1 cellular context compared by ENCODE assay signal in the genomic region with DNA sequence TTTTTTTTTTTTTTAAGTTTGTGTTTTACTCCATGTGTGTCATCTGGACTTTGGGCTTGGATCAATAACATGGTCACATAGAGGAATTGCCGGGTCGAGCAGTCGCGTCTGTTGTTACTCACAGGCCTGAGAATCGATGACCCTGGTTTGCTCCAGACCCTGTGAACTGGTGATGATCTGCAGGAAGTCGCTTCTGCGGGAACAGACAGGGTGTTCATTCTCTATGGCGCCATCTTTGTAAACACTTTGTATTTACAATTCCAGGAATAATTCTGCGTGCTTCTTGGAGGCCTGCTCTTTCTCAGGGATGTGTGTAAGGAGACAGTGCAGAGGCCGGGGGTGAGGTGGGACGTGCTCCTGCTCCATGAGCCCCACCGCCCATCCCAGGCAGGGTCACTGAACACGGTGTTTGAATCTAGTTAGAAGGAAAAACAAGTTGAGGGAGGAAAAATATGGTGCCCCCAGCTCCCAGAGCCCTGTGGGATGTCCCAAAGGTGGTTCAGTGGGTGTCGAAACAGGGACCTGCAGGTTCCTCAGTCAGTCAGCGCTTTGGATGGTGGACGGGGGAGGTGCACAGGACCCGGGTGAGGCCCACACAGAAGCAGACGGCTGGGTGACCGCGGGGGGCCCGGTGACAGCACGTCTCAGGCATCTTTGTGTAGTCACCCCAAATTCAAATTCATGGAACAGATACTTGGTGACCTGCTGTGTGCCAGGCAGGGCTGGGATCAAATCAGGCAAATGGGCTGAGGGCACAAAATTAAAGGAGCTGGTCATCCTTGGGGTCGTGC.
TF ChIP-seq lines count a peak whose summit lies in the region.

No MANE protein-coding gene starts in this region.

TF ChIP-seq in HepG2, 621 proteins besides CTCF, POLR2A, EP300 and RAD21 (continued from another document and continues in another):
- peak; percentile 97 for TF ChIP-seq PAXIP1 (CRISPR knock-in tag; conservative IDR thresholded peaks at IDR 0.05)
- TF ChIP-seq ZFX (CRISPR knock-in tag; IDR thresholded peaks at IDR 0.05; ENCODE audit: low read depth) = peak; percentile 85
- TF ChIP-seq, protein P1, sequence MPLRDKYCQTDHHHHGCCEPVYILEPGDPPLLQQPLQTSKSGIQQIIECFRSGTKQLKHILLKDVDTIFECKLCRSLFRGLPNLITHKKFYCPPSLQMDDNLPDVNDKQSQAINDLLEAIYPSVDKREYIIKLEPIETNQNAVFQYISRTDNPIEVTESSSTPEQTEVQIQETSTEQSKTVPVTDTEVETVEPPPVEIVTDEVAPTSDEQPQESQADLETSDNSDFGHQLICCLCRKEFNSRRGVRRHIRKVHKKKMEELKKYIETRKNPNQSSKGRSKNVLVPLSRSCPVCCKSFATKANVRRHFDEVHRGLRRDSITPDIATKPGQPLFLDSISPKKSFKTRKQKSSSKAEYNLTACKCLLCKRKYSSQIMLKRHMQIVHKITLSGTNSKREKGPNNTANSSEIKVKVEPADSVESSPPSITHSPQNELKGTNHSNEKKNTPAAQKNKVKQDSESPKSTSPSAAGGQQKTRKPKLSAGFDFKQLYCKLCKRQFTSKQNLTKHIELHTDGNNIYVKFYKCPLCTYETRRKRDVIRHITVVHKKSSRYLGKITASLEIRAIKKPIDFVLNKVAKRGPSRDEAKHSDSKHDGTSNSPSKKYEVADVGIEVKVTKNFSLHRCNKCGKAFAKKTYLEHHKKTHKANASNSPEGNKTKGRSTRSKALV (CRISPR knock-in tag; IDR thresholded peaks at IDR 0.05) = peak; percentile 53; the same call in 1 of the 2 replicates
- 0 out of 2 replicates have a peak, but pooled peaks have one; percentile 28 for TF ChIP-seq ZMYM2 (CRISPR knock-in tag; IDR thresholded peaks at IDR 0.05)
- no peak for TF ChIP-seq ZNF407 (CRISPR knock-in tag; IDR thresholded peaks at IDR 0.05; ENCODE audit: not compliant biosample characterization)
- peak; percentile 61; the same call in 1 of the 2 replicates for TF ChIP-seq GFI1 (CRISPR knock-in tag; IDR thresholded peaks at IDR 0.05; ENCODE audit: borderline replicate concordance)
- peak; percentile 82 for TF ChIP-seq ZNF281 (CRISPR knock-in tag; IDR thresholded peaks at IDR 0.05; ENCODE audit: borderline replicate concordance)
- peak; percentile 95 for TF ChIP-seq ZNF878 (CRISPR knock-in tag; IDR thresholded peaks at IDR 0.05)
- TF ChIP-seq, protein P2, sequence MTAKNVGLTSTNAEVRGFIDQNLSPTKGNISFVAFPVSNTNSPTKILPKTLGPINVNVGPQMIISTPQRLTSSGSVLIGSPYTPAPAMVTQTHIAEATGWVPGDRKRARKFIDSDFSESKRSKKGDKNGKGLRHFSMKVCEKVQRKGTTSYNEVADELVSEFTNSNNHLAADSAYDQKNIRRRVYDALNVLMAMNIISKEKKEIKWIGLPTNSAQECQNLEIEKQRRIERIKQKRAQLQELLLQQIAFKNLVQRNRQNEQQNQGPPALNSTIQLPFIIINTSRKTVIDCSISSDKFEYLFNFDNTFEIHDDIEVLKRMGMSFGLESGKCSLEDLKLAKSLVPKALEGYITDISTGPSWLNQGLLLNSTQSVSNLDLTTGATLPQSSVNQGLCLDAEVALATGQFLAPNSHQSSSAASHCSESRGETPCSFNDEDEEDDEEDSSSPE (CRISPR knock-in tag; IDR thresholded peaks at IDR 0.05) = no peak; the same call in 1 of the 2 replicates
- no peak for TF ChIP-seq EED (CRISPR knock-in tag; IDR thresholded peaks at IDR 0.05)
- no peak for TF ChIP-seq ZNF777 (CRISPR knock-in tag; IDR thresholded peaks at IDR 0.05)
- TF ChIP-seq YY1 (IDR thresholded peaks at IDR 0.05; ENCODE audit: insufficient read depth, insufficient replicate concordance, low read depth, low read length) = peak; percentile 86
- TF ChIP-seq NCOA2 (CRISPR knock-in tag; IDR thresholded peaks at IDR 0.05) = peak; percentile 85
- TF ChIP-seq, protein P3, sequence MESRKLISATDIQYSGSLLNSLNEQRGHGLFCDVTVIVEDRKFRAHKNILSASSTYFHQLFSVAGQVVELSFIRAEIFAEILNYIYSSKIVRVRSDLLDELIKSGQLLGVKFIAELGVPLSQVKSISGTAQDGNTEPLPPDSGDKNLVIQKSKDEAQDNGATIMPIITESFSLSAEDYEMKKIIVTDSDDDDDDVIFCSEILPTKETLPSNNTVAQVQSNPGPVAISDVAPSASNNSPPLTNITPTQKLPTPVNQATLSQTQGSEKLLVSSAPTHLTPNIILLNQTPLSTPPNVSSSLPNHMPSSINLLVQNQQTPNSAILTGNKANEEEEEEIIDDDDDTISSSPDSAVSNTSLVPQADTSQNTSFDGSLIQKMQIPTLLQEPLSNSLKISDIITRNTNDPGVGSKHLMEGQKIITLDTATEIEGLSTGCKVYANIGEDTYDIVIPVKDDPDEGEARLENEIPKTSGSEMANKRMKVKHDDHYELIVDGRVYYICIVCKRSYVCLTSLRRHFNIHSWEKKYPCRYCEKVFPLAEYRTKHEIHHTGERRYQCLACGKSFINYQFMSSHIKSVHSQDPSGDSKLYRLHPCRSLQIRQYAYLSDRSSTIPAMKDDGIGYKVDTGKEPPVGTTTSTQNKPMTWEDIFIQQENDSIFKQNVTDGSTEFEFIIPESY (CRISPR knock-in tag; IDR thresholded peaks at IDR 0.05) = peak; percentile 57; the same call in 1 of the 2 replicates
- peak; percentile 50; the same call in 1 of the 2 replicates for TF ChIP-seq KDM3A (CRISPR knock-in tag; IDR thresholded peaks at IDR 0.05; ENCODE audit: low read depth)
- no peak for TF ChIP-seq ZNF24 (IDR thresholded peaks at IDR 0.05)
- TF ChIP-seq ISL2 (CRISPR knock-in tag; IDR thresholded peaks at IDR 0.05) = peak; percentile 89
- TF ChIP-seq ZNF547 (CRISPR knock-in tag; IDR thresholded peaks at IDR 0.05) = no peak
- TF ChIP-seq, protein P4, sequence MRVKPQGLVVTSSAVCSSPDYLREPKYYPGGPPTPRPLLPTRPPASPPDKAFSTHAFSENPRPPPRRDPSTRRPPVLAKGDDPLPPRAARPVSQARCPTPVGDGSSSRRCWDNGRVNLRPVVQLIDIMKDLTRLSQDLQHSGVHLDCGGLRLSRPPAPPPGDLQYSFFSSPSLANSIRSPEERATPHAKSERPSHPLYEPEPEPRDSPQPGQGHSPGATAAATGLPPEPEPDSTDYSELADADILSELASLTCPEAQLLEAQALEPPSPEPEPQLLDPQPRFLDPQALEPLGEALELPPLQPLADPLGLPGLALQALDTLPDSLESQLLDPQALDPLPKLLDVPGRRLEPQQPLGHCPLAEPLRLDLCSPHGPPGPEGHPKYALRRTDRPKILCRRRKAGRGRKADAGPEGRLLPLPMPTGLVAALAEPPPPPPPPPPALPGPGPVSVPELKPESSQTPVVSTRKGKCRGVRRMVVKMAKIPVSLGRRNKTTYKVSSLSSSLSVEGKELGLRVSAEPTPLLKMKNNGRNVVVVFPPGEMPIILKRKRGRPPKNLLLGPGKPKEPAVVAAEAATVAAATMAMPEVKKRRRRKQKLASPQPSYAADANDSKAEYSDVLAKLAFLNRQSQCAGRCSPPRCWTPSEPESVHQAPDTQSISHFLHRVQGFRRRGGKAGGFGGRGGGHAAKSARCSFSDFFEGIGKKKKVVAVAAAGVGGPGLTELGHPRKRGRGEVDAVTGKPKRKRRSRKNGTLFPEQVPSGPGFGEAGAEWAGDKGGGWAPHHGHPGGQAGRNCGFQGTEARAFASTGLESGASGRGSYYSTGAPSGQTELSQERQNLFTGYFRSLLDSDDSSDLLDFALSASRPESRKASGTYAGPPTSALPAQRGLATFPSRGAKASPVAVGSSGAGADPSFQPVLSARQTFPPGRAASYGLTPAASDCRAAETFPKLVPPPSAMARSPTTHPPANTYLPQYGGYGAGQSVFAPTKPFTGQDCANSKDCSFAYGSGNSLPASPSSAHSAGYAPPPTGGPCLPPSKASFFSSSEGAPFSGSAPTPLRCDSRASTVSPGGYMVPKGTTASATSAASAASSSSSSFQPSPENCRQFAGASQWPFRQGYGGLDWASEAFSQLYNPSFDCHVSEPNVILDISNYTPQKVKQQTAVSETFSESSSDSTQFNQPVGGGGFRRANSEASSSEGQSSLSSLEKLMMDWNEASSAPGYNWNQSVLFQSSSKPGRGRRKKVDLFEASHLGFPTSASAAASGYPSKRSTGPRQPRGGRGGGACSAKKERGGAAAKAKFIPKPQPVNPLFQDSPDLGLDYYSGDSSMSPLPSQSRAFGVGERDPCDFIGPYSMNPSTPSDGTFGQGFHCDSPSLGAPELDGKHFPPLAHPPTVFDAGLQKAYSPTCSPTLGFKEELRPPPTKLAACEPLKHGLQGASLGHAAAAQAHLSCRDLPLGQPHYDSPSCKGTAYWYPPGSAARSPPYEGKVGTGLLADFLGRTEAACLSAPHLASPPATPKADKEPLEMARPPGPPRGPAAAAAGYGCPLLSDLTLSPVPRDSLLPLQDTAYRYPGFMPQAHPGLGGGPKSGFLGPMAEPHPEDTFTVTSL (CRISPR knock-in tag; IDR thresholded peaks at IDR 0.05; ENCODE audit: borderline replicate concordance) = peak; percentile 86; the same call in 1 of the 2 replicates
